ENCODE assay signal across 14 cellular contexts in the genomic region with DNA sequence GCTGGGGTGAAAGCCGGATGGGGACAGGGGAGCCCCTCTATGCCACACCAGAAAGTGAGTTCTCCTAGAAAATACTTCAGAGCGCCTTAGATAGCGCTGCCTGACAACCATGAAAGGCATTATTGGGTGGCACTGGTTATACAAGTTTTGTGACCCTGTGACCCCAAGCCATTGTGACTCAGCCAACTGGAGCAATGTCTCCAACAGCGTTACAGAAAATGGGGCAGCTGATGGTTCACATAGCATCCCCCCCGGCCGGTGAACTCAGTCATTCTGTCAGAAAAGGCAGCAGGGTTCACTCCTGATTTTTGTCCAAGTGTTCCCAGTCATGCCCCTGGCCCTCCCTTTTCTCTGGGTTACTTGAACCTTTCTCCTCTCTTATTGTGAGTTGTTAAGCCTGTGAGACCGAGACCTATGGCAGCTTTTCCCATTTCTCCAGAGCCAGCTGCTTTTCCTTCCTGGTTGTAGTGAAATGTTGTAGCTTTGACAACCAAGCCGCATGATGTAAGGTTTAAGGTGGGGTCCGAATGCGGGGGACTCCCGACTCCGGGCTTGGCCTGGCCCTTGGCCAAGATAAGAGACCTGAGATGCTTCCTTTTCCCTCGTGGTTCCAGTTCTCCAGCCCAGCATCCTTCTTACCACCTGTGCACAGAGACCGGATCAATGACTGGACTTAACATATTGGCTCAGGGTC. TPM values are rescaled to one million over a fixed set of nuclear protein-coding genes. Genes with fewer than 3 reads are reported as not detected.
DNase-seq lines count a peak whose midpoint lies in the region; ATAC-seq and TF ChIP-seq lines count a peak whose summit lies in the region.
"Had no signal": no experiment of that assay in that cellular context is flagged by ENCODE, and none has a peak within 500 bp of the region (broad histone marks: within the 10 kb centered on the region; RNA-seq: fewer than 3 reads in every experiment).

No MANE protein-coding gene starts in this region.

- H3K4me1 ChIP-seq in PC-3 (ENCODE audit: insufficient read depth, low read length) (peaks cover 56% of the 10 kb centered on the region), thyroid gland (peaks cover 88 to 97% of the 10 kb centered on the region in 2 donors)

- POLR2A ChIA-PET in PC-3 (lab: Charles Lee; ENCODE audit: unreplicated experiment): no interaction called here

- no peaks in the 10 kb centered on the region for H4K20me1 ChIP-seq in PC-3 (ENCODE audit: low read length)

- peak overlapping the region; percentile 51; the same call in 1 of the 2 replicates for H3K4me2 ChIP-seq in PC-3 (ENCODE audit: low read length)

- H3K27me3 ChIP-seq in PC-3 (ENCODE audit: low read length): no peaks in the 10 kb centered on the region
- H3K27me3 ChIP-seq in thyroid gland: no peaks in the 10 kb centered on the region

- no peak overlapping the region for H3K4me3 ChIP-seq in PC-3 (ENCODE audit: low read length)
- H3K4me3 ChIP-seq in thyroid gland (replicated peaks in 1 of 3): no peak overlapping the region

- no peak for TF ChIP-seq POLR2A in thyroid gland (IDR thresholded peaks at IDR 0.05)

- ATAC-seq in PC-3: no peak
- no peak for ATAC-seq in GM19463 (IDR thresholded peaks at IDR 0.05; ENCODE audit: unreplicated experiment)
- ATAC-seq in GM21447 (IDR thresholded peaks at IDR 0.05; ENCODE audit: unreplicated experiment): no peak

- no peaks in the 10 kb centered on the region for H3F3A ChIP-seq in PC-3 (ENCODE audit: low read length, unreplicated experiment)

- CTCF ChIA-PET in PC-3 (lab: Charles Lee): no interaction called here

- DNase-seq in PC-3: peak; percentile 75
- peak; percentile 63 for DNase-seq in dermis blood vessel endothelial cell
- DNase-seq in mucosa of gallbladder (ENCODE audit: low spot score): peak; percentile 72
- peak; percentile 72 to 74 for DNase-seq in thyroid gland
- DNase-seq in OCI-M1 (lab: John Stamatoyannopoulos, UW): no peak
- DNase-seq: activated CD4-positive, alpha-beta T cell treated with anti-CD3 and anti-CD28 coated beads for 48 hours; DMS79; erythroblast; GOT3; mesendoderm; NCI-H1694 treated with DMSO at 0.1 percent for 48 hours; stimulated activated CD4-positive, alpha-beta T cell treated with anti-CD3 and anti-CD28 coated beads, Interleukin-4, amount 100 ng/mL, for 4 hours had no signal

- H3K27ac ChIP-seq in PC-3 (ENCODE audit: low read length): peak overlapping the region; percentile 43
- peak overlapping the region; percentile 72 to 98 (median 92) for H3K27ac ChIP-seq in thyroid gland

- H2AFZ ChIP-seq in PC-3 (ENCODE audit: low read length): no peak overlapping the region

- no TSS peak for BruUV-seq in PC-3 (replicated peaks; lab: Mats Ljungman, UMichigan)

- no peak overlapping the region for H3K9ac ChIP-seq in PC-3 (ENCODE audit: low read length)

- TF ChIP-seq CTCF in PC-3 (conservative IDR thresholded peaks at IDR 0.05; ENCODE audit: low read depth, low read length): no peak
- no peak for TF ChIP-seq CTCF in thyroid gland (IDR thresholded peaks at IDR 0.05)

- 39% methylated on average over 14 of the region's 14 CpGs for WGBS in thyroid gland, 2 donors

- intact Hi-C loops in PC-3 (cut with micrococcal nuclease) (no loop called here), thyroid gland (cut with DNase I) (loop anchor here (10.0 kb wide), 1 partner anchor 313 kb away; the partner anchor contains the start of gene GAPDH)

- peaks cover 27% of the 10 kb centered on the region for H3K36me3 ChIP-seq in PC-3 (ENCODE audit: low read depth, low read length)
- no peaks in the 10 kb centered on the region for H3K36me3 ChIP-seq in thyroid gland

- H3K9me2 ChIP-seq in PC-3 (replicated peaks; ENCODE audit: low read length): no peaks in the 10 kb centered on the region

- no peaks in the 10 kb centered on the region for H3K9me3 ChIP-seq in PC-3 (ENCODE audit: low read length)
- no peaks in the 10 kb centered on the region for H3K9me3 ChIP-seq in thyroid gland

- peaks cover 88% of the 10 kb centered on the region for H3K79me2 ChIP-seq in PC-3 (ENCODE audit: low read length)

RNA-seq across cellular contexts. Expression of gene CD9, which starts 22.0 kb away (rescaled TPM):
- total RNA-seq in PC-3 (2014; rRNA removed) (153 and 174 TPM in 2 replicates), dermis blood vessel endothelial cell (517 and 1,153 TPM in 2 replicates), mucosa of gallbladder (139 TPM), thyroid gland (100 to 1,000 TPM; 367 to 494 (median 375) TPM)
